Comparison of ENCODE assay signal across 1 cellular context in genomic region chr17:68512967-68513474, GRCh38.
TF ChIP-seq lines count a peak whose summit lies in the region.

No MANE protein-coding gene starts in this region.

TF ChIP-seq in HepG2, 621 proteins besides CTCF, POLR2A, EP300 and RAD21 (continued from another document and continues in another):
- TF ChIP-seq, protein P1, sequence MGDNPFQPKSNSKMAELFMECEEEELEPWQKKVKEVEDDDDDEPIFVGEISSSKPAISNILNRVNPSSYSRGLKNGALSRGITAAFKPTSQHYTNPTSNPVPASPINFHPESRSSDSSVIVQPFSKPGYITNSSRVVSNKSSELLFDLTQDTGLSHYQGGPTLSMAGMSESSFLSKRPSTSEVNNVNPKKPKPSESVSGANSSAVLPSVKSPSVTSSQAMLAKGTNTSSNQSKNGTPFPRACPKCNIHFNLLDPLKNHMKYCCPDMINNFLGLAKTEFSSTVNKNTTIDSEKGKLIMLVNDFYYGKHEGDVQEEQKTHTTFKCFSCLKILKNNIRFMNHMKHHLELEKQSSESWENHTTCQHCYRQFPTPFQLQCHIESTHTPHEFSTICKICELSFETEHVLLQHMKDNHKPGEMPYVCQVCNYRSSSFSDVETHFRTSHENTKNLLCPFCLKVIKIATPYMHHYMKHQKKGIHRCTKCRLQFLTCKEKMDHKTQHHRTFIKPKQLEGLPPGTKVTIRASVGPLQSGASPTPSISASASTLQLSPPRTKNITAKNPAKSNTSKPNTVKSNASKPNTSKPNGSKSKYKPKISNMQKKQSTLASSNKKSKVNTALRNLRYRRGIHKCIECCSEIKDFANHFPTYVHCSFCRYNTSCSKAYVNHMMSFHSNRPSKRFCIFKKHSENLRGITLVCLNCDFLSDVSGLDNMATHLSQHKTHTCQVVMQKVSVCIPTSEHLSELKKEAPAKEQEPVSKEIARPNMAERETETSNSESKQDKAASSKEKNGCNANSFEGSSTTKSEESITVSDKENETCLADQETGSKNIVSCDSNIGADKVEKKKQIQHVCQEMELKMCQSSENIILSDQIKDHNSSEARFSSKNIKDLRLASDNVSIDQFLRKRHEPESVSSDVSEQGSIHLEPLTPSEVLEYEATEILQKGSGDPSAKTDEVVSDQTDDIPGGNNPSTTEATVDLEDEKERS (CRISPR knock-in tag; IDR thresholded peaks at IDR 0.05) = no peak
- TF ChIP-seq POLR2G (IDR thresholded peaks at IDR 0.05; ENCODE audit: low read depth, low read length) = no peak; the same call in 1 of the 2 replicates
- TF ChIP-seq ZBTB38 (CRISPR knock-in tag; IDR thresholded peaks at IDR 0.05) = no peak
- TF ChIP-seq ZNF20 (CRISPR knock-in tag; IDR thresholded peaks at IDR 0.05) = 0 out of 2 replicates have a peak, but pooled peaks have one; percentile 38
- 0 out of 2 replicates have a peak, but pooled peaks have one; percentile 34 for TF ChIP-seq BATF2 (CRISPR knock-in tag; IDR thresholded peaks at IDR 0.05)
- TF ChIP-seq ZNF235 (CRISPR knock-in tag; IDR thresholded peaks at IDR 0.05; ENCODE audit: borderline replicate concordance) = 0 out of 2 replicates have a peak, but pooled peaks have one; percentile 90
- no peak for TF ChIP-seq NFATC3 (CRISPR knock-in tag; IDR thresholded peaks at IDR 0.05)
- TF ChIP-seq, protein P2, sequence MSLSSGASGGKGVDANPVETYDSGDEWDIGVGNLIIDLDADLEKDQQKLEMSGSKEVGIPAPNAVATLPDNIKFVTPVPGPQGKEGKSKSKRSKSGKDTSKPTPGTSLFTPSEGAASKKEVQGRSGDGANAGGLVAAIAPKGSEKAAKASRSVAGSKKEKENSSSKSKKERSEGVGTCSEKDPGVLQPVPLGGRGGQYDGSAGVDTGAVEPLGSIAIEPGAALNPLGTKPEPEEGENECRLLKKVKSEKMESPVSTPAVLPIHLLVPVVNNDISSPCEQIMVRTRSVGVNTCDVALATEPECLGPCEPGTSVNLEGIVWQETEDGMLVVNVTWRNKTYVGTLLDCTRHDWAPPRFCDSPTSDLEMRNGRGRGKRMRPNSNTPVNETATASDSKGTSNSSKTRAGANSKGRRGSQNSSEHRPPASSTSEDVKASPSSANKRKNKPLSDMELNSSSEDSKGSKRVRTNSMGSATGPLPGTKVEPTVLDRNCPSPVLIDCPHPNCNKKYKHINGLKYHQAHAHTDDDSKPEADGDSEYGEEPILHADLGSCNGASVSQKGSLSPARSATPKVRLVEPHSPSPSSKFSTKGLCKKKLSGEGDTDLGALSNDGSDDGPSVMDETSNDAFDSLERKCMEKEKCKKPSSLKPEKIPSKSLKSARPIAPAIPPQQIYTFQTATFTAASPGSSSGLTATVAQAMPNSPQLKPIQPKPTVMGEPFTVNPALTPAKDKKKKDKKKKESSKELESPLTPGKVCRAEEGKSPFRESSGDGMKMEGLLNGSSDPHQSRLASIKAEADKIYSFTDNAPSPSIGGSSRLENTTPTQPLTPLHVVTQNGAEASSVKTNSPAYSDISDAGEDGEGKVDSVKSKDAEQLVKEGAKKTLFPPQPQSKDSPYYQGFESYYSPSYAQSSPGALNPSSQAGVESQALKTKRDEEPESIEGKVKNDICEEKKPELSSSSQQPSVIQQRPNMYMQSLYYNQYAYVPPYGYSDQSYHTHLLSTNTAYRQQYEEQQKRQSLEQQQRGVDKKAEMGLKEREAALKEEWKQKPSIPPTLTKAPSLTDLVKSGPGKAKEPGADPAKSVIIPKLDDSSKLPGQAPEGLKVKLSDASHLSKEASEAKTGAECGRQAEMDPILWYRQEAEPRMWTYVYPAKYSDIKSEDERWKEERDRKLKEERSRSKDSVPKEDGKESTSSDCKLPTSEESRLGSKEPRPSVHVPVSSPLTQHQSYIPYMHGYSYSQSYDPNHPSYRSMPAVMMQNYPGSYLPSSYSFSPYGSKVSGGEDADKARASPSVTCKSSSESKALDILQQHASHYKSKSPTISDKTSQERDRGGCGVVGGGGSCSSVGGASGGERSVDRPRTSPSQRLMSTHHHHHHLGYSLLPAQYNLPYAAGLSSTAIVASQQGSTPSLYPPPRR (CRISPR knock-in tag; IDR thresholded peaks at IDR 0.05; ENCODE audit: borderline replicate concordance) = 0 out of 2 replicates have a peak, but pooled peaks have one; percentile 16
- no peak for TF ChIP-seq FOXC1 (CRISPR knock-in tag; IDR thresholded peaks at IDR 0.05; ENCODE audit: borderline replicate concordance)
- TF ChIP-seq, protein P3, sequence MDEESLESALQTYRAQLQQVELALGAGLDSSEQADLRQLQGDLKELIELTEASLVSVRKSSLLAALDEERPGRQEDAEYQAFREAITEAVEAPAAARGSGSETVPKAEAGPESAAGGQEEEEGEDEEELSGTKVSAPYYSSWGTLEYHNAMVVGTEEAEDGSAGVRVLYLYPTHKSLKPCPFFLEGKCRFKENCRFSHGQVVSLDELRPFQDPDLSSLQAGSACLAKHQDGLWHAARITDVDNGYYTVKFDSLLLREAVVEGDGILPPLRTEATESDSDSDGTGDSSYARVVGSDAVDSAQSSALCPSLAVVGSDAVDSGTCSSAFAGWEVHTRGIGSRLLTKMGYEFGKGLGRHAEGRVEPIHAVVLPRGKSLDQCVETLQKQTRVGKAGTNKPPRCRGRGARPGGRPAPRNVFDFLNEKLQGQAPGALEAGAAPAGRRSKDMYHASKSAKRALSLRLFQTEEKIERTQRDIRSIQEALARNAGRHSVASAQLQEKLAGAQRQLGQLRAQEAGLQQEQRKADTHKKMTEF (CRISPR knock-in tag; IDR thresholded peaks at IDR 0.05) = no peak
- TF ChIP-seq DPF2 (CRISPR knock-in tag; IDR thresholded peaks at IDR 0.05; ENCODE audit: borderline replicate concordance, low read depth) = no peak
- TF ChIP-seq TGIF2 (CRISPR knock-in tag; IDR thresholded peaks at IDR 0.05) = no peak
- peak; percentile 76; the same call in 1 of the 2 replicates for TF ChIP-seq KLF13 (CRISPR knock-in tag; IDR thresholded peaks at IDR 0.05)
- no peak for TF ChIP-seq JDP2 (CRISPR knock-in tag; IDR thresholded peaks at IDR 0.05; ENCODE audit: borderline replicate concordance)
- TF ChIP-seq NBN (conservative IDR thresholded peaks at IDR 0.05) = no peak
- TF ChIP-seq, protein P4, sequence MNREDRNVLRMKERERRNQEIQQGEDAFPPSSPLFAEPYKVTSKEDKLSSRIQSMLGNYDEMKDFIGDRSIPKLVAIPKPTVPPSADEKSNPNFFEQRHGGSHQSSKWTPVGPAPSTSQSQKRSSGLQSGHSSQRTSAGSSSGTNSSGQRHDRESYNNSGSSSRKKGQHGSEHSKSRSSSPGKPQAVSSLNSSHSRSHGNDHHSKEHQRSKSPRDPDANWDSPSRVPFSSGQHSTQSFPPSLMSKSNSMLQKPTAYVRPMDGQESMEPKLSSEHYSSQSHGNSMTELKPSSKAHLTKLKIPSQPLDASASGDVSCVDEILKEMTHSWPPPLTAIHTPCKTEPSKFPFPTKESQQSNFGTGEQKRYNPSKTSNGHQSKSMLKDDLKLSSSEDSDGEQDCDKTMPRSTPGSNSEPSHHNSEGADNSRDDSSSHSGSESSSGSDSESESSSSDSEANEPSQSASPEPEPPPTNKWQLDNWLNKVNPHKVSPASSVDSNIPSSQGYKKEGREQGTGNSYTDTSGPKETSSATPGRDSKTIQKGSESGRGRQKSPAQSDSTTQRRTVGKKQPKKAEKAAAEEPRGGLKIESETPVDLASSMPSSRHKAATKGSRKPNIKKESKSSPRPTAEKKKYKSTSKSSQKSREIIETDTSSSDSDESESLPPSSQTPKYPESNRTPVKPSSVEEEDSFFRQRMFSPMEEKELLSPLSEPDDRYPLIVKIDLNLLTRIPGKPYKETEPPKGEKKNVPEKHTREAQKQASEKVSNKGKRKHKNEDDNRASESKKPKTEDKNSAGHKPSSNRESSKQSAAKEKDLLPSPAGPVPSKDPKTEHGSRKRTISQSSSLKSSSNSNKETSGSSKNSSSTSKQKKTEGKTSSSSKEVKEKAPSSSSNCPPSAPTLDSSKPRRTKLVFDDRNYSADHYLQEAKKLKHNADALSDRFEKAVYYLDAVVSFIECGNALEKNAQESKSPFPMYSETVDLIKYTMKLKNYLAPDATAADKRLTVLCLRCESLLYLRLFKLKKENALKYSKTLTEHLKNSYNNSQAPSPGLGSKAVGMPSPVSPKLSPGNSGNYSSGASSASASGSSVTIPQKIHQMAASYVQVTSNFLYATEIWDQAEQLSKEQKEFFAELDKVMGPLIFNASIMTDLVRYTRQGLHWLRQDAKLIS (CRISPR knock-in tag; IDR thresholded peaks at IDR 0.05) = peak; percentile 51; the same call in 1 of the 2 replicates
- no peak for TF ChIP-seq LCORL (IDR thresholded peaks at IDR 0.05)
- TF ChIP-seq LCORL (CRISPR knock-in tag; IDR thresholded peaks at IDR 0.05) = no peak
- TF ChIP-seq ZBTB2 (CRISPR knock-in tag; IDR thresholded peaks at IDR 0.05; ENCODE audit: low read depth) = no peak
- TF ChIP-seq HMGXB3 (CRISPR knock-in tag; IDR thresholded peaks at IDR 0.05; ENCODE audit: borderline replicate concordance) = 0 out of 2 replicates have a peak, but pooled peaks have one; percentile 62
- 0 out of 4 replicates have a peak, but pooled peaks of 1 of the 2 experiments have one; percentile 5 for TF ChIP-seq MAFK (conservative IDR thresholded peaks at IDR 0.05 in 1 of 2, IDR thresholded peaks at IDR 0.05 in 1 of 2; ENCODE audit: low read length in 2 of 2)
- TF ChIP-seq ZNF883 (CRISPR knock-in tag; IDR thresholded peaks at IDR 0.05; ENCODE audit: not compliant biosample characterization) = no peak
- TF ChIP-seq ZBTB8A (CRISPR knock-in tag; IDR thresholded peaks at IDR 0.05; ENCODE audit: borderline replicate concordance, low read depth) = no peak
- TF ChIP-seq ETV6 (CRISPR knock-in tag; conservative IDR thresholded peaks at IDR 0.05) = 0 out of 2 replicates have a peak, but pooled peaks have one; percentile 26
- 0 out of 2 replicates have a peak, but pooled peaks have one; percentile 1 for TF ChIP-seq ZNF232 (CRISPR knock-in tag; IDR thresholded peaks at IDR 0.05; ENCODE audit: borderline replicate concordance)
- peak; percentile 76; the same call in 1 of the 2 replicates for TF ChIP-seq KLF9 (CRISPR knock-in tag; IDR thresholded peaks at IDR 0.05; ENCODE audit: low read depth)
- no peak for TF ChIP-seq ZNF350 (CRISPR knock-in tag; IDR thresholded peaks at IDR 0.05; ENCODE audit: borderline replicate concordance, low read depth)
- TF ChIP-seq NCOA2 (CRISPR knock-in tag; IDR thresholded peaks at IDR 0.05) = peak; percentile 20; the same call in 1 of the 2 replicates
- 0 out of 2 replicates have a peak, but pooled peaks have one; percentile 15 for TF ChIP-seq MAX (IDR thresholded peaks at IDR 0.05)
- TF ChIP-seq ZNF615 (CRISPR knock-in tag; IDR thresholded peaks at IDR 0.05; ENCODE audit: borderline replicate concordance) = peak; percentile 84; the same call in 1 of the 2 replicates
- TF ChIP-seq, protein P5, sequence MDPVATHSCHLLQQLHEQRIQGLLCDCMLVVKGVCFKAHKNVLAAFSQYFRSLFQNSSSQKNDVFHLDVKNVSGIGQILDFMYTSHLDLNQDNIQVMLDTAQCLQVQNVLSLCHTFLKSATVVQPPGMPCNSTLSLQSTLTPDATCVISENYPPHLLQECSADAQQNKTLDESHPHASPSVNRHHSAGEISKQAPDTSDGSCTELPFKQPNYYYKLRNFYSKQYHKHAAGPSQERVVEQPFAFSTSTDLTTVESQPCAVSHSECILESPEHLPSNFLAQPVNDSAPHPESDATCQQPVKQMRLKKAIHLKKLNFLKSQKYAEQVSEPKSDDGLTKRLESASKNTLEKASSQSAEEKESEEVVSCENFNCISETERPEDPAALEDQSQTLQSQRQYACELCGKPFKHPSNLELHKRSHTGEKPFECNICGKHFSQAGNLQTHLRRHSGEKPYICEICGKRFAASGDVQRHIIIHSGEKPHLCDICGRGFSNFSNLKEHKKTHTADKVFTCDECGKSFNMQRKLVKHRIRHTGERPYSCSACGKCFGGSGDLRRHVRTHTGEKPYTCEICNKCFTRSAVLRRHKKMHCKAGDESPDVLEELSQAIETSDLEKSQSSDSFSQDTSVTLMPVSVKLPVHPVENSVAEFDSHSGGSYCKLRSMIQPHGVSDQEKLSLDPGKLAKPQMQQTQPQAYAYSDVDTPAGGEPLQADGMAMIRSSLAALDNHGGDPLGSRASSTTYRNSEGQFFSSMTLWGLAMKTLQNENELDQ (CRISPR knock-in tag; IDR thresholded peaks at IDR 0.05; ENCODE audit: borderline replicate concordance) = 0 out of 2 replicates have a peak, but pooled peaks have one; percentile 18
- TF ChIP-seq ZFY (CRISPR knock-in tag; IDR thresholded peaks at IDR 0.05) = peak; percentile 6; the same call in 1 of the 2 replicates
